Comparison of ENCODE assay signal across 8 cellular contexts in genomic region chr11:57567210-57567511, GRCh38. TPM values are rescaled to one million over a fixed set of nuclear protein-coding genes. Genes with fewer than 3 reads are reported as not detected.
A peak's percentile ranks its signal among the peaks of the same experiment; 100 is the strongest.
DNase-seq lines count a peak whose midpoint lies in the region; ATAC-seq, FAIRE-seq and TF ChIP-seq lines count a peak whose summit lies in the region.

No MANE protein-coding gene starts in this region.

- TF ChIP-seq POLR2A in GM12878 (IDR thresholded peaks at IDR 0.05; ENCODE audit: low read depth, low read length) (no peak), stomach (IDR thresholded peaks at IDR 0.05) (no peak)

- H2AFZ ChIP-seq in GM12878 (ENCODE audit: control insufficient read depth, low read depth, low read length) (peak overlapping the region; percentile 56), keratinocyte (ENCODE audit: control insufficient read depth, low read length) (peak overlapping the region; percentile 95)

- no peaks in the 10 kb centered on the region for H3K27me3 ChIP-seq in BLaER1
- H3K27me3 ChIP-seq in GM12878 (replicated peaks in 1 of 2; ENCODE audit: control insufficient read depth in 2 of 2, insufficient read depth in 2 of 2, low read length in 1 of 2), result no peaks in the 10 kb centered on the region
- no peaks in the 10 kb centered on the region for H3K27me3 ChIP-seq in keratinocyte (ENCODE audit: control insufficient read depth, extremely low read depth, insufficient read depth, low read length)
- H3K27me3 ChIP-seq in stomach, result no peaks in the 10 kb centered on the region

- TF ChIP-seq CTCF in GM12878 (IDR thresholded peaks at IDR 0.05 in 2 of 3, conservative IDR thresholded peaks at IDR 0.05 in 1 of 3; ENCODE audit: control insufficient read depth in 2 of 3, extremely low read depth in 1 of 3, insufficient read depth in 1 of 3, low read depth in 3 of 3, low read length in 3 of 3) (no peak), keratinocyte (optimal IDR thresholded peaks at IDR 0.05 in 1 of 3, IDR thresholded peaks at IDR 0.05 in 1 of 3, conservative IDR thresholded peaks at IDR 0.05 in 1 of 3; ENCODE audit: extremely low read depth in 1 of 3, insufficient read depth in 2 of 3, low read length in 3 of 3) (no peak), stomach (IDR thresholded peaks at IDR 0.05) (no peak)

- H3K36me3 ChIP-seq in BLaER1, result peaks cover 2% of the 10 kb centered on the region; the same call in 1 of the 2 replicates
- H3K36me3 ChIP-seq in GM12878 (ENCODE audit: control insufficient read depth in 2 of 2, insufficient read depth in 2 of 2, low read length in 1 of 2), result peaks cover 0 to 3% of the 10 kb centered on the region in 2 experiments; a peak in 1 of 4 replicates
- H3K36me3 ChIP-seq in keratinocyte (ENCODE audit: control insufficient read depth in 2 of 2, extremely low read depth in 1 of 2, insufficient read depth in 2 of 2, low read length in 2 of 2), result no peaks in the 10 kb centered on the region
- peaks cover 0 to 10% (median 7%) of the 10 kb centered on the region in 4 donors for H3K36me3 ChIP-seq in stomach

- SMC1A ChIA-PET in GM12878 (lab: Charles Lee; ENCODE audit: uncharacterized antibody, unreplicated experiment), result interaction anchor here (0.7 to 2.6 kb wide), 8 partner anchors 19 to 234 kb away, joined by 3 to 32 read pairs (median 8); partner anchors contain the start of gene TIMM10

- POLR2A ChIA-PET in GM12878 (lab: Charles Lee), result no interaction called here

- H3K4me2 ChIP-seq in BLaER1, result peak overlapping the region; percentile 98
- peak overlapping the region; percentile 92 for H3K4me2 ChIP-seq in GM12878 (ENCODE audit: control insufficient read depth, insufficient read depth)
- peak overlapping the region; percentile 100 for H3K4me2 ChIP-seq in keratinocyte (ENCODE audit: control insufficient read depth, extremely low read depth, insufficient read depth, low read depth, low read length)

- 1% methylated on average over 9 of the region's 9 CpGs for WGBS in GM12878 (ENCODE audit: insufficient coverage, insufficient replicate concordance, low lambda C conversion rate, missing lambda C conversion rate)
- 0 to 6% (median 0%) methylated on average over 6 to 9 of the region's 9 CpGs for WGBS in stomach, 5 donors

- H4K20me1 ChIP-seq in BLaER1 (peaks cover 8% of the 10 kb centered on the region), GM12878 (ENCODE audit: control insufficient read depth, insufficient read depth) (no peaks in the 10 kb centered on the region), keratinocyte (ENCODE audit: control insufficient read depth, extremely low read depth, insufficient read depth, low read length) (no peaks in the 10 kb centered on the region)

- FAIRE-seq in GM12878 (lab: Jason Lieb, UNC) (no peak), keratinocyte (lab: Jason Lieb, UNC) (peak; percentile 36)

- peak; percentile 46 for DNase-seq in NAMALWA (ENCODE audit: low spot score)
- DNase-seq in GM12878 (ENCODE audit: low read depth, low spot score), result no peak
- no peak for DNase-seq in keratinocyte (ENCODE audit: low read depth, low spot score)
- DNase-seq in stomach, result no peak
- no peak for DNase-seq in NCI-H187 treated with DMSO at 0.1 percent for 48 hours (lab: John Stamatoyannopoulos, UW)

- in situ Hi-C loops in GM12878 (cut with MboI), result loop anchor here (5.0 kb wide), 2 partner anchors 75 to 235 kb away; no protein-coding TSS in a partner anchor

- CTCF ChIA-PET in GM12878 (lab: Yijun Ruan, JAX), result interaction anchor here (0.8 to 9.2 kb wide), 20 partner anchors 20 to 719 kb away, joined by 3 to 319 read pairs (median 4); partner anchors contain the start of genes MED19, TIMM10 and TMX2

- H3K27ac ChIP-seq in BLaER1 (peak overlapping the region; percentile 77), GM12878 (ENCODE audit: control insufficient read depth, insufficient read depth) (peak overlapping the region; percentile 87), keratinocyte (ENCODE audit: control insufficient read depth, insufficient read depth, low read length) (peak overlapping the region; percentile 47), stomach (peak overlapping the region; percentile 76 to 94 (median 88))

- H3K9me1 ChIP-seq in keratinocyte (ENCODE audit: control insufficient read depth, extremely low read depth, insufficient read depth, low read length), result no peaks in the 10 kb centered on the region

- dilution Hi-C loops in keratinocyte (cut with MboI; ENCODE audit: extremely low pct_ligation_motif_present, low sequenced_read_pairs), result no loop called here

- intact Hi-C loops in GM12878 (cut with micrococcal nuclease; ENCODE audit: unreplicated experiment), result loop anchor here (1.0 to 10.0 kb wide), 3 partner anchors 40 to 218 kb away; partner anchors contain the start of genes MED19 and TMX2
- intact Hi-C loops in stomach (cut with DNase I; ENCODE audit: low total_unique reads), result no loop called here

- ATAC-seq in GM19455 (IDR thresholded peaks at IDR 0.05; ENCODE audit: unreplicated experiment) (peak; percentile 3), GM12878 (peak; percentile 21), HG03469 (IDR thresholded peaks at IDR 0.05; ENCODE audit: unreplicated experiment) (no peak)

- peak overlapping the region; percentile 88 for H3K4me3 ChIP-seq in BLaER1
- peak overlapping the region; percentile 100 for H3K4me3 ChIP-seq in GM12878
- H3K4me3 ChIP-seq in keratinocyte (ENCODE audit: control insufficient read depth in 2 of 3, extremely low read depth in 1 of 3, insufficient read depth in 2 of 3, low read depth in 1 of 3, low read length in 3 of 3), result peak overlapping the region; percentile 65 to 80 (median 77)
- H3K4me3 ChIP-seq in stomach, result peak overlapping the region; percentile 71 to 93 (median 90)

- no peaks in the 10 kb centered on the region for H3K9me3 ChIP-seq in BLaER1
- no peaks in the 10 kb centered on the region for H3K9me3 ChIP-seq in GM12878 (replicated peaks; ENCODE audit: control insufficient read depth, insufficient read depth, low read length)
- H3K9me3 ChIP-seq in keratinocyte (ENCODE audit: control insufficient read depth, low read depth, low read length), result no peaks in the 10 kb centered on the region
- no peaks in the 10 kb centered on the region for H3K9me3 ChIP-seq in stomach

- H3K9ac ChIP-seq in BLaER1 (peak overlapping the region; percentile 83), GM12878 (ENCODE audit: control insufficient read depth, insufficient read depth, low read length) (peak overlapping the region; percentile 72), keratinocyte (ENCODE audit: control insufficient read depth, extremely low read depth, insufficient read depth, low read length) (peak overlapping the region; percentile 66)

- TF ChIP-seq EP300 in GM12878 (IDR thresholded peaks at IDR 0.05; ENCODE audit: borderline replicate concordance in 1 of 2, control insufficient read depth in 1 of 2, low read depth in 2 of 2, low read length in 2 of 2) (no peak), stomach (IDR thresholded peaks at IDR 0.05) (no peak)

- BruUV-seq in GM12878 (replicated peaks; lab: Mats Ljungman, UMichigan), result TSS peak; percentile 83

- H3K79me2 ChIP-seq in GM12878 (ENCODE audit: control insufficient read depth, insufficient read depth, low read length), result peaks cover 47% of the 10 kb centered on the region
- peaks cover 14% of the 10 kb centered on the region for H3K79me2 ChIP-seq in keratinocyte (ENCODE audit: control insufficient read depth, insufficient read depth, low read length)

- H3K4me1 ChIP-seq in BLaER1 (peaks cover 49% of the 10 kb centered on the region), GM12878 (ENCODE audit: control insufficient read depth, insufficient read depth, low read length) (peaks cover 4% of the 10 kb centered on the region), keratinocyte (ENCODE audit: control insufficient read depth, extremely low read depth, insufficient read depth, low read length) (peaks cover 26% of the 10 kb centered on the region), stomach (peaks cover 17 to 45% (median 27%) of the 10 kb centered on the region in 4 donors)

- RAD21 ChIA-PET in GM12878 (lab: Charles Lee; ENCODE audit: unreplicated experiment), result interaction anchor here (0.6 to 3.2 kb wide), 9 partner anchors 20 to 234 kb away, joined by 3 to 83 read pairs (median 7); partner anchors contain the start of genes MED19 and SELENOH

- TF ChIP-seq RAD21 in GM12878 (IDR thresholded peaks at IDR 0.05; ENCODE audit: insufficient read depth, low read depth, low read length), result no peak

RNA-seq across cellular contexts. Expression of gene UBE2L6, which starts 0.3 kb away (rescaled TPM):
- 29.9 and 31.2 TPM in 2 replicates for total RNA-seq in GM12878 (2013; cell fraction: nucleolus; rRNA removed)
- total RNA-seq in GM12878 (2014; rRNA removed), result 143 and 146 TPM in 2 replicates
- 114 and 115 TPM in 2 replicates for total RNA-seq in GM12878 (2014; rRNA removed; fragmentation: Illumina TruSeq; extraction: Trizol)
- 128 and 142 TPM in 2 replicates for total RNA-seq in GM12878 (2021)
- polyA plus RNA-seq in GM12878 (2011; ENCODE audit: low read depth), result 107 TPM
- 142 and 211 TPM in 2 replicates for polyA plus RNA-seq in GM12878 (2011; rRNA removed)
- polyA plus RNA-seq in GM12878 (2011; cell fraction: cytosol; rRNA removed), result 352 and 471 TPM in 2 replicates
- polyA plus RNA-seq in GM12878 (2011; cell fraction: nucleus; rRNA removed), result 157 and 180 TPM in 2 replicates
- 137 and 151 TPM in 2 replicates for polyA plus RNA-seq in GM12878 (2012)
- polyA plus RNA-seq in GM12878 (2014; fragmentation: Illumina TruSeq; extraction: Trizol), result 166 and 179 TPM in 2 replicates
- polyA plus RNA-seq in GM12878 (2014; fragmentation: Nextera tagmentation; extraction: Ambion mirVana), result 100 to 1,000 TPM; 262 to 295 TPM
- polyA plus RNA-seq in GM12878 (2014; rRNA removed), result 161 and 177 TPM in 2 replicates
- polyA plus RNA-seq in GM12878 (2016; fragmentation: Nextera tagmentation; extraction: Ambion mirVana), result 100 to 1,000 TPM; 156 to 170 TPM
- polyA minus RNA-seq in GM12878 (2011; rRNA and poly(A)+ RNA removed), result 300 and 364 TPM in 2 replicates
- polyA minus RNA-seq in GM12878 (2011; cell fraction: cytosol; rRNA and poly(A)+ RNA removed), result 55.1 and 68.1 TPM in 2 replicates
- 35.7 and 40.4 TPM in 2 replicates for polyA minus RNA-seq in GM12878 (2011; cell fraction: nucleus; rRNA and poly(A)+ RNA removed)
- 56.6 to 91.9 TPM (median 83.0 TPM) in 3 replicates for polyA plus RNA-seq in keratinocyte
- polyA plus RNA-seq in keratinocyte (2011; ENCODE audit: low read depth), result 7.3 TPM
- 80.2 and 98.6 TPM in 2 replicates for polyA plus RNA-seq in keratinocyte (2011; cell fraction: cytosol; rRNA removed)
- polyA plus RNA-seq in keratinocyte (2011; cell fraction: nucleus; rRNA removed), result 28.2 and 34.6 TPM in 2 replicates
- 27.9 and 83.8 TPM in 2 replicates for polyA plus RNA-seq in keratinocyte (2012; ENCODE audit: low replicate concordance)
- polyA minus RNA-seq in keratinocyte, result 91.7 to 187 TPM (median 100 TPM) in 3 replicates
- polyA minus RNA-seq in keratinocyte (2011; cell fraction: cytosol; rRNA and poly(A)+ RNA removed), result 63.5 TPM
- polyA minus RNA-seq in keratinocyte (2011; cell fraction: nucleus; rRNA and poly(A)+ RNA removed), result 9.4 and 12.3 TPM in 2 replicates
- total RNA-seq in stomach, result 10 to 100 TPM in 4 of 5 donors, 1 to 10 TPM in 1; 2.2 to 57.8 (median 21.3) TPM
- 10 to 100 TPM; 47.3 to 73.0 (median 71.4) TPM for polyA plus RNA-seq in stomach

RNA-seq across cellular contexts. Expression of gene SMTNL1, which starts 29.8 kb away (rescaled TPM):
- total RNA-seq in GM12878 (2013; cell fraction: nucleolus; rRNA removed), result not detected in 2 replicates
- total RNA-seq in GM12878 (2014; rRNA removed) (not detected in 2 replicates), GM12878 (2014; rRNA removed; fragmentation: Illumina TruSeq; extraction: Trizol) (not detected in 2 replicates), GM12878 (2021) (not detected in 2 replicates), stomach (not detected)
- 0.16 TPM for polyA plus RNA-seq in GM12878 (2011; ENCODE audit: low read depth)
- polyA plus RNA-seq in GM12878 (2011; rRNA removed) (not detected in 2 replicates), GM12878 (2014; fragmentation: Illumina TruSeq; extraction: Trizol) (not detected in 2 replicates), GM12878 (2014; fragmentation: Nextera tagmentation; extraction: Ambion mirVana) (under 1 TPM in 1 of 2 experiments, not detected in 1; 0.06 TPM), GM12878 (2014; rRNA removed) (not detected in 2 replicates), GM12878 (2016; fragmentation: Nextera tagmentation; extraction: Ambion mirVana) (under 1 TPM; 0.10 to 0.17 TPM), keratinocyte (not detected in 3 replicates), stomach (not detected)
- polyA plus RNA-seq in GM12878 (2011; cell fraction: cytosol; rRNA removed), result not detected in 2 replicates
- polyA plus RNA-seq in GM12878 (2011; cell fraction: nucleus; rRNA removed), result not detected in 2 replicates
- 0.26 and 0.29 TPM in 2 replicates for polyA plus RNA-seq in GM12878 (2012)
- polyA minus RNA-seq in GM12878 (2011; rRNA and poly(A)+ RNA removed), result not detected in 2 replicates
- not detected in 2 replicates for polyA minus RNA-seq in GM12878 (2011; cell fraction: cytosol; rRNA and poly(A)+ RNA removed)
- not detected in 2 replicates for polyA minus RNA-seq in GM12878 (2011; cell fraction: nucleus; rRNA and poly(A)+ RNA removed)
- polyA plus RNA-seq in keratinocyte (2011; ENCODE audit: low read depth), result not detected
- polyA plus RNA-seq in keratinocyte (2011; cell fraction: cytosol; rRNA removed), result not detected in 2 replicates
- not detected in 2 replicates for polyA plus RNA-seq in keratinocyte (2011; cell fraction: nucleus; rRNA removed)
- 0.16 TPM in 1 of 2 replicates, not detected in the other for polyA plus RNA-seq in keratinocyte (2012; ENCODE audit: low replicate concordance)
- polyA minus RNA-seq in keratinocyte, result not detected in 3 replicates
- not detected for polyA minus RNA-seq in keratinocyte (2011; cell fraction: cytosol; rRNA and poly(A)+ RNA removed)
- polyA minus RNA-seq in keratinocyte (2011; cell fraction: nucleus; rRNA and poly(A)+ RNA removed), result not detected in 2 replicates

RNA-seq across cellular contexts. Expression of gene SERPING1, which starts 30.3 kb away (rescaled TPM):
- total RNA-seq in GM12878 (2013; cell fraction: nucleolus; rRNA removed), result not detected in 2 replicates
- total RNA-seq in GM12878 (2014; rRNA removed), result not detected in 2 replicates
- total RNA-seq in GM12878 (2014; rRNA removed; fragmentation: Illumina TruSeq; extraction: Trizol), result not detected in 2 replicates
- total RNA-seq in GM12878 (2021), result 1.3 and 1.4 TPM in 2 replicates
- polyA plus RNA-seq in GM12878 (2011; ENCODE audit: low read depth), result not detected
- polyA plus RNA-seq in GM12878 (2011; rRNA removed), result not detected in 2 replicates
- not detected in 2 replicates for polyA plus RNA-seq in GM12878 (2011; cell fraction: cytosol; rRNA removed)
- polyA plus RNA-seq in GM12878 (2011; cell fraction: nucleus; rRNA removed), result not detected in 2 replicates
- 0.06 TPM in 1 of 2 replicates, not detected in the other for polyA plus RNA-seq in GM12878 (2012)
- not detected in 2 replicates for polyA plus RNA-seq in GM12878 (2014; fragmentation: Illumina TruSeq; extraction: Trizol)
- not detected for polyA plus RNA-seq in GM12878 (2014; fragmentation: Nextera tagmentation; extraction: Ambion mirVana)
- not detected in 2 replicates for polyA plus RNA-seq in GM12878 (2014; rRNA removed)
- polyA plus RNA-seq in GM12878 (2016; fragmentation: Nextera tagmentation; extraction: Ambion mirVana), result under 1 TPM in 1 of 2 experiments, not detected in 1; 0.24 TPM
- polyA minus RNA-seq in GM12878 (2011; rRNA and poly(A)+ RNA removed), result not detected in 2 replicates
- polyA minus RNA-seq in GM12878 (2011; cell fraction: cytosol; rRNA and poly(A)+ RNA removed), result not detected in 2 replicates
- polyA minus RNA-seq in GM12878 (2011; cell fraction: nucleus; rRNA and poly(A)+ RNA removed), result not detected in 2 replicates
- 12.8 to 21.9 TPM (median 14.4 TPM) in 3 replicates for polyA plus RNA-seq in keratinocyte
- polyA plus RNA-seq in keratinocyte (2011; ENCODE audit: low read depth), result 8.4 TPM
- 29.9 and 33.4 TPM in 2 replicates for polyA plus RNA-seq in keratinocyte (2011; cell fraction: cytosol; rRNA removed)
- 31.9 and 42.8 TPM in 2 replicates for polyA plus RNA-seq in keratinocyte (2011; cell fraction: nucleus; rRNA removed)
- polyA plus RNA-seq in keratinocyte (2012; ENCODE audit: low replicate concordance), result 20.9 and 29.3 TPM in 2 replicates
- 11.7 to 22.2 TPM (median 19.8 TPM) in 3 replicates for polyA minus RNA-seq in keratinocyte
- 26.3 TPM for polyA minus RNA-seq in keratinocyte (2011; cell fraction: cytosol; rRNA and poly(A)+ RNA removed)
- 13.1 and 20.5 TPM in 2 replicates for polyA minus RNA-seq in keratinocyte (2011; cell fraction: nucleus; rRNA and poly(A)+ RNA removed)
- 100 to 1,000 TPM in 4 of 5 donors, 10 to 100 TPM in 1; 17.4 to 247 (median 153) TPM for total RNA-seq in stomach
- polyA plus RNA-seq in stomach, result 100 to 1,000 TPM in 2 of 3 donors, 10 to 100 TPM in 1; 84.4 to 212 (median 111) TPM

RNA-seq across cellular contexts. Expression of gene TIMM10, which starts 36.6 kb away (rescaled TPM):
- 8.4 and 9.4 TPM in 2 replicates for total RNA-seq in GM12878 (2013; cell fraction: nucleolus; rRNA removed)
- 178 and 187 TPM in 2 replicates for total RNA-seq in GM12878 (2014; rRNA removed)
- total RNA-seq in GM12878 (2014; rRNA removed; fragmentation: Illumina TruSeq; extraction: Trizol), result 139 and 148 TPM in 2 replicates
- total RNA-seq in GM12878 (2021), result 192 and 195 TPM in 2 replicates
- polyA plus RNA-seq in GM12878 (2011; ENCODE audit: low read depth), result 131 TPM
- polyA plus RNA-seq in GM12878 (2011; rRNA removed), result 161 and 208 TPM in 2 replicates
- polyA plus RNA-seq in GM12878 (2011; cell fraction: cytosol; rRNA removed), result 261 and 266 TPM in 2 replicates
- polyA plus RNA-seq in GM12878 (2011; cell fraction: nucleus; rRNA removed), result 98.1 and 123 TPM in 2 replicates
- 97.2 and 107 TPM in 2 replicates for polyA plus RNA-seq in GM12878 (2012)
- polyA plus RNA-seq in GM12878 (2014; fragmentation: Illumina TruSeq; extraction: Trizol), result 181 and 204 TPM in 2 replicates
- 100 to 1,000 TPM; 770 to 898 TPM for polyA plus RNA-seq in GM12878 (2014; fragmentation: Nextera tagmentation; extraction: Ambion mirVana)
- polyA plus RNA-seq in GM12878 (2014; rRNA removed), result 204 and 247 TPM in 2 replicates
- 100 to 1,000 TPM; 272 to 362 TPM for polyA plus RNA-seq in GM12878 (2016; fragmentation: Nextera tagmentation; extraction: Ambion mirVana)
- 66.3 and 94.2 TPM in 2 replicates for polyA minus RNA-seq in GM12878 (2011; rRNA and poly(A)+ RNA removed)
- polyA minus RNA-seq in GM12878 (2011; cell fraction: cytosol; rRNA and poly(A)+ RNA removed), result 13.0 and 17.4 TPM in 2 replicates
- polyA minus RNA-seq in GM12878 (2011; cell fraction: nucleus; rRNA and poly(A)+ RNA removed), result 16.0 and 28.5 TPM in 2 replicates
- polyA plus RNA-seq in keratinocyte, result 65.7 to 92.2 TPM (median 70.9 TPM) in 3 replicates
- 24.0 TPM for polyA plus RNA-seq in keratinocyte (2011; ENCODE audit: low read depth)
- 56.9 and 69.2 TPM in 2 replicates for polyA plus RNA-seq in keratinocyte (2011; cell fraction: cytosol; rRNA removed)
- polyA plus RNA-seq in keratinocyte (2011; cell fraction: nucleus; rRNA removed), result 34.1 TPM in 2 replicates
- polyA plus RNA-seq in keratinocyte (2012; ENCODE audit: low replicate concordance), result 45.9 and 60.8 TPM in 2 replicates
- 21.7 to 26.8 TPM (median 23.8 TPM) in 3 replicates for polyA minus RNA-seq in keratinocyte
- 16.1 TPM for polyA minus RNA-seq in keratinocyte (2011; cell fraction: cytosol; rRNA and poly(A)+ RNA removed)
- polyA minus RNA-seq in keratinocyte (2011; cell fraction: nucleus; rRNA and poly(A)+ RNA removed), result 5.2 and 9.5 TPM in 2 replicates
- total RNA-seq in stomach, result 10 to 100 TPM in 3 of 5 donors, 1 to 10 TPM in 2; 1.7 to 51.3 (median 31.3) TPM
- 10 to 100 TPM; 66.7 to 79.6 (median 73.7) TPM for polyA plus RNA-seq in stomach

RNA-seq across cellular contexts. Expression of gene SLC43A1, which starts 51.7 kb away (rescaled TPM):
- 47.4 and 56.0 TPM in 2 replicates for total RNA-seq in GM12878 (2013; cell fraction: nucleolus; rRNA removed)
- 16.9 and 20.3 TPM in 2 replicates for total RNA-seq in GM12878 (2014; rRNA removed)
- total RNA-seq in GM12878 (2014; rRNA removed; fragmentation: Illumina TruSeq; extraction: Trizol), result 7.4 and 8.1 TPM in 2 replicates
- 16.1 and 16.4 TPM in 2 replicates for total RNA-seq in GM12878 (2021)
- polyA plus RNA-seq in GM12878 (2011; ENCODE audit: low read depth), result 8.0 TPM
- 8.4 and 17.8 TPM in 2 replicates for polyA plus RNA-seq in GM12878 (2011; rRNA removed)
- polyA plus RNA-seq in GM12878 (2011; cell fraction: cytosol; rRNA removed), result 25.6 and 28.1 TPM in 2 replicates
- polyA plus RNA-seq in GM12878 (2011; cell fraction: nucleus; rRNA removed), result 48.3 and 51.6 TPM in 2 replicates
- polyA plus RNA-seq in GM12878 (2012), result 9.3 and 14.0 TPM in 2 replicates
- polyA plus RNA-seq in GM12878 (2014; fragmentation: Illumina TruSeq; extraction: Trizol), result 9.8 and 11.9 TPM in 2 replicates
- 1 to 10 TPM; 1.0 to 2.4 TPM for polyA plus RNA-seq in GM12878 (2014; fragmentation: Nextera tagmentation; extraction: Ambion mirVana)
- polyA plus RNA-seq in GM12878 (2014; rRNA removed), result 15.6 TPM in 2 replicates
- 10 to 100 TPM; 12.0 to 13.3 TPM for polyA plus RNA-seq in GM12878 (2016; fragmentation: Nextera tagmentation; extraction: Ambion mirVana)
- polyA minus RNA-seq in GM12878 (2011; rRNA and poly(A)+ RNA removed), result 29.8 and 30.0 TPM in 2 replicates
- 13.1 and 16.8 TPM in 2 replicates for polyA minus RNA-seq in GM12878 (2011; cell fraction: cytosol; rRNA and poly(A)+ RNA removed)
- 16.2 and 27.0 TPM in 2 replicates for polyA minus RNA-seq in GM12878 (2011; cell fraction: nucleus; rRNA and poly(A)+ RNA removed)
- polyA plus RNA-seq in keratinocyte, result 0.45 to 0.91 TPM (median 0.75 TPM) in 3 replicates
- polyA plus RNA-seq in keratinocyte (2011; ENCODE audit: low read depth), result not detected
- 0.53 and 0.65 TPM in 2 replicates for polyA plus RNA-seq in keratinocyte (2011; cell fraction: cytosol; rRNA removed)
- 1.2 and 1.4 TPM in 2 replicates for polyA plus RNA-seq in keratinocyte (2011; cell fraction: nucleus; rRNA removed)
- polyA plus RNA-seq in keratinocyte (2012; ENCODE audit: low replicate concordance), result 0.18 and 0.38 TPM in 2 replicates
- polyA minus RNA-seq in keratinocyte, result 0.99 to 1.5 TPM (median 1.1 TPM) in 3 replicates
- polyA minus RNA-seq in keratinocyte (2011; cell fraction: cytosol; rRNA and poly(A)+ RNA removed), result not detected
- 1.2 TPM in 2 replicates for polyA minus RNA-seq in keratinocyte (2011; cell fraction: nucleus; rRNA and poly(A)+ RNA removed)
- total RNA-seq in stomach, result 10 to 100 TPM; 10.5 to 38.4 (median 18.5) TPM
- 10 to 100 TPM; 16.0 to 24.6 (median 19.7) TPM for polyA plus RNA-seq in stomach

Comparison
In these comparisons a context has a peak if more than half of its experiments do, and no peak if none do; other contexts are left out.
1. RNA of gene SERPING1, which starts 30.3 kb away (polyA plus RNA-seq): 84.4 to 212 TPM in stomach and 8.4 to 42.8 TPM in keratinocyte; 0.06 to 0.24 TPM in GM12878; every median in the first group is over 4 times any median in the second.
2. Peak in every context shown above with its lines, with median percentiles within 50 percentile points of each other: H3K27ac ChIP-seq, H3K4me2 ChIP-seq, H3K4me3 ChIP-seq and H3K9ac ChIP-seq.